1 cellular context compared by ENCODE assay signal in the genomic region with DNA sequence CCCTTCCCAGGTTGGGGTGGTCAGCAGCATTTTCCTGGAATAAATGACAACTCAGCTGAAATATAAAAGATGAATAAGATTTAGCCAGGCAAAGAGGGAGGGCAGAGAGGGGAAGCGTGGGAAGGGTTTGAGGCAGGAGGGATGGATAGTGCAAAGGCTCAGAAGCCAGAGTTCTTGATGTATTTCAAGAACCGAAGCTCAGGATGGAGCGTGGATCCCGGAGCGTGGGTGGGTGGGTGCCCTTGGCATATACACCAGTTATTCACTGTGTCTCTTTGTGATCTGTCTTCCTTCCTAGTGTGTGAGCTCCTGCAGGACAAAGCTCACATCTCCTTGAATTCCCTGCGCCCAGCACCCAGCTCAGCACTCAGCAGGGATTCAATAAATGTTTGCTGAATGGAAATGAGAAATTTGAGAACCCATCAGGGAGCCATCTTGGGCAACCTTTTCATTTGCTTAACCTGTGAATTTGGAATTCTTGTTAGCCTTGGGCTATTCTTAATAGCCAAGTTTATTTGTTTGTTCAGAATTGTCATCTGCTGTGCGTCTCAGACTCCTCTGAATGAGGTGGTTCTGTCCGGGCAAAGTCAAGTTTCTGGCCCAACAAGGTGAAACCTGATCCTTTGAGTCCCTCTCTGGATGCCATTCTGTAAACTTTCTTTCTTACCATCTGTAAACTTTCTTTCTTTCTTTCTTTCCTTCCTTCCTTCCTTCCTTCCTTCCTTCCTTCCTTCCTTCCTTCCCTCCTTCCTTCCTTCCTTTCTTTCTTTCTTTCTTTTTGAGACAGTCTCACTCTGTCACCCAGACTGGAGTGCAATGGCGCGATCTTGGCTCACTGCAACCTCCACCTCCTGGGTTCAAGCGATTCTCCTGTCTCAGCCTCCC.
TF ChIP-seq lines count a peak whose summit lies in the region.

No MANE protein-coding gene starts in this region.

TF ChIP-seq in WTC11, 78 proteins besides CTCF, POLR2A, EP300 and RAD21 (continued from another document):
- TF ChIP-seq, protein P1, sequence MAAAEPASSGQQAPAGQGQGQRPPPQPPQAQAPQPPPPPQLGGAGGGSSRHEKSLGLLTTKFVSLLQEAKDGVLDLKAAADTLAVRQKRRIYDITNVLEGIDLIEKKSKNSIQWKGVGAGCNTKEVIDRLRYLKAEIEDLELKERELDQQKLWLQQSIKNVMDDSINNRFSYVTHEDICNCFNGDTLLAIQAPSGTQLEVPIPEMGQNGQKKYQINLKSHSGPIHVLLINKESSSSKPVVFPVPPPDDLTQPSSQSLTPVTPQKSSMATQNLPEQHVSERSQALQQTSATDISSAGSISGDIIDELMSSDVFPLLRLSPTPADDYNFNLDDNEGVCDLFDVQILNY (CRISPR knock-in tag; IDR thresholded peaks at IDR 0.05): no peak
